ENCODE assay signal across 35 cellular contexts in genomic region chr15:65339436-65339835, GRCh38. TPM values are rescaled to one million over a fixed set of nuclear protein-coding genes. Genes with fewer than 3 reads are reported as not detected.
DNase-seq lines count a peak whose midpoint lies in the region; ATAC-seq and TF ChIP-seq lines count a peak whose summit lies in the region.
"Had no signal": no experiment of that assay in that cellular context is flagged by ENCODE, and none has a peak within 500 bp of the region (broad histone marks: within the 10 kb centered on the region; RNA-seq: fewer than 3 reads in every experiment).

No MANE protein-coding gene starts in this region.

- H3K27me3 ChIP-seq in DOHH2 (ENCODE audit: control insufficient read depth, low read length): peaks cover 17% of the 10 kb centered on the region
- H3K27me3 ChIP-seq in neuronal stem cell (ENCODE audit: control insufficient read depth in 3 of 3, insufficient read depth in 3 of 3, low read depth in 1 of 3, low read length in 3 of 3): no peaks in the 10 kb centered on the region
- no peaks in the 10 kb centered on the region for H3K27me3 ChIP-seq in Peyer's patch
- H3K27me3 ChIP-seq: body of pancreas, right atrium auricular region, testis, uterus had no signal

- DNase-seq in glutamatergic neuron (peak; percentile 4), neuronal stem cell (ENCODE audit: low spot score) (no peak), KG1 (lab: John Stamatoyannopoulos, UW) (no peak), Peyer's patch (no peak), NCI-H2029 treated with DMSO at 0.1 percent for 48 hours (lab: John Stamatoyannopoulos, UW) (no peak)
- DNase-seq: activated CD4-positive, alpha-beta T cell treated with anti-CD3 and anti-CD28 coated beads, Interleukin-2, amount 50 U/mL, for 48 hours; activated CD4-positive, CD25-positive, alpha-beta regulatory T cell treated with anti-CD3 and anti-CD28 coated beads, Interleukin-2, amount 50 U/mL, for 72 hours; activated naive CD4-positive, alpha-beta T cell treated with anti-CD3 and anti-CD28 coated beads for 36 hours; AML-193; body of pancreas; CD4-positive, alpha-beta memory T cell; HCEC 1CT; hypothalamus; left cardiac atrium; NCI-H1105 treated with DMSO at 0.1 percent for 48 hours; NCI-H1930; stimulated activated CD8-positive, alpha-beta memory T cell treated with anti-CD3 and anti-CD28 coated beads, Interleukin-4, amount 100 ng/mL, for 48 hours; testis; uterus had no signal

- H2AFZ ChIP-seq in neuronal stem cell (ENCODE audit: low read length): no peak overlapping the region

- WGBS in neuronal stem cell (ENCODE audit: extremely low coverage in 2 of 2, insufficient read length in 2 of 2, insufficient replicate concordance in 1 of 2), 2 donors: no CpG with 5 or more reads among the region's 5 CpGs

- H3K79me2 ChIP-seq in DOHH2 (ENCODE audit: control insufficient read depth, low read length): no peaks in the 10 kb centered on the region

- peak overlapping the region; percentile 100 for H3K27ac Mint-ChIP-seq in glutamatergic neuron (ENCODE audit: unreplicated experiment)
- H3K27ac Mint-ChIP-seq: activated naive CD4-positive, alpha-beta T cell treated with anti-CD3 and anti-CD28 coated beads for 36 hours; CD4-positive, alpha-beta memory T cell; IgD-negative memory B cell; stimulated activated naive CD8-positive, alpha-beta T cell treated with anti-CD3 and anti-CD28 coated beads, Interleukin-15, Interleukin-2, amounts not matched to agents 100 ng/mL and 50 ng/mL, for 24 hours; T-helper 1 cell treated with Interleukin-12 subunit alpha and Interleukin-12 subunit beta and Interleukin-4 antibody, amounts not matched to agents 30 μg/mL and 1 μg/mL, for 36 hours had no signal

- H3K4me1 ChIP-seq in DOHH2 (ENCODE audit: control insufficient read depth, low read length) (peaks cover 46% of the 10 kb centered on the region), neuronal stem cell (ENCODE audit: control insufficient read depth in 2 of 2, insufficient read depth in 1 of 2, low read depth in 1 of 2, low read length in 2 of 2) (peaks cover 46 to 47% of the 10 kb centered on the region in 2 donors), Peyer's patch (peaks cover 0 to 6% (median 0%) of the 10 kb centered on the region in 4 donors)
- H3K4me1 ChIP-seq: body of pancreas, gastroesophageal sphincter, right atrium auricular region, uterus had no signal

- no peaks in the 10 kb centered on the region for H3K9me2 ChIP-seq in DOHH2 (replicated peaks; ENCODE audit: control insufficient read depth, low read length)

- peaks cover 42% of the 10 kb centered on the region for H3K27me3 Mint-ChIP-seq in glutamatergic neuron (ENCODE audit: unreplicated experiment)

- H3K4me2 ChIP-seq in DOHH2 (ENCODE audit: low read length): peak overlapping the region; percentile 45
- H3K4me2 ChIP-seq in neuronal stem cell (ENCODE audit: insufficient read depth, low read length, poor library complexity, severe bottlenecking): no peak overlapping the region

- no peak for ATAC-seq in HG03196 (IDR thresholded peaks at IDR 0.05; ENCODE audit: unreplicated experiment)
- ATAC-seq: body of pancreas, gastroesophageal sphincter, left cardiac atrium had no signal

- peak overlapping the region; percentile 7 for H2BK15ac ChIP-seq in neuronal stem cell (ENCODE audit: low read length)

- H2BK5ac ChIP-seq in neuronal stem cell (ENCODE audit: low read length): no peak overlapping the region

- no peak overlapping the region for H3K18ac ChIP-seq in neuronal stem cell (ENCODE audit: low read length)

- no peak overlapping the region for H4K91ac ChIP-seq in neuronal stem cell (ENCODE audit: low read depth, low read length, poor library complexity)

- H3K36me3 Mint-ChIP-seq in glutamatergic neuron (ENCODE audit: unreplicated experiment): no peaks in the 10 kb centered on the region
- H3K36me3 Mint-ChIP-seq: CD4-positive, alpha-beta memory T cell had no signal

- no peak for TF ChIP-seq POLR2A in Peyer's patch (IDR thresholded peaks at IDR 0.05)

- H3K4me3 Mint-ChIP-seq in glutamatergic neuron (ENCODE audit: unreplicated experiment): peak overlapping the region; percentile 66
- H3K4me3 Mint-ChIP-seq: activated naive CD4-positive, alpha-beta T cell treated with anti-CD3 and anti-CD28 coated beads for 36 hours; CD4-positive, alpha-beta memory T cell; stimulated activated naive CD8-positive, alpha-beta T cell treated with anti-CD3 and anti-CD28 coated beads, Interleukin-15, Interleukin-2, amounts not matched to agents 100 ng/mL and 50 ng/mL, for 24 hours; T-helper 1 cell treated with Interleukin-12 subunit alpha and Interleukin-12 subunit beta and Interleukin-4 antibody, amounts not matched to agents 30 μg/mL and 1 μg/mL, for 36 hours had no signal

- peak overlapping the region; percentile 0 for H2AK5ac ChIP-seq in neuronal stem cell (ENCODE audit: low read depth, low read length)

- 0 out of 2 replicates have a peak, but pooled peaks cover 5% of the 10 kb centered on the region for H3F3A ChIP-seq in DOHH2 (ENCODE audit: control insufficient read depth, insufficient read depth)

- H3K36me3 ChIP-seq in DOHH2 (ENCODE audit: control insufficient read depth, low read length): no peaks in the 10 kb centered on the region
- H3K36me3 ChIP-seq in neuronal stem cell (replicated peaks in 1 of 2; ENCODE audit: control insufficient read depth in 2 of 2, insufficient read depth in 2 of 2, low read length in 2 of 2): peaks cover 0 to 26% of the 10 kb centered on the region in 2 donors
- H3K36me3 ChIP-seq in Peyer's patch: no peaks in the 10 kb centered on the region
- H3K36me3 ChIP-seq: gastroesophageal sphincter, right atrium auricular region, uterus had no signal

- H2BK120ac ChIP-seq in neuronal stem cell (ENCODE audit: low read depth, low read length): no peak overlapping the region

- H3K9ac ChIP-seq in neuronal stem cell (ENCODE audit: low read depth, low read length, poor library complexity): no peak overlapping the region

- peaks cover 69% of the 10 kb centered on the region for H3K4me1 Mint-ChIP-seq in glutamatergic neuron (ENCODE audit: low read depth, unreplicated experiment)
- H3K4me1 Mint-ChIP-seq: CD4-positive, alpha-beta memory T cell had no signal

- no peak overlapping the region for H3K14ac ChIP-seq in neuronal stem cell (ENCODE audit: low read length)

- H3K9me3 ChIP-seq in DOHH2 (ENCODE audit: control insufficient read depth, insufficient read depth, low read length): no peaks in the 10 kb centered on the region
- no peaks in the 10 kb centered on the region for H3K9me3 ChIP-seq in neuronal stem cell (replicated peaks in 1 of 2; ENCODE audit: control insufficient read depth in 2 of 2, insufficient read depth in 1 of 2, low read depth in 1 of 2, low read length in 2 of 2)
- H3K9me3 ChIP-seq in Peyer's patch: no peaks in the 10 kb centered on the region
- H3K9me3 ChIP-seq: body of pancreas, gastroesophageal sphincter, right atrium auricular region, testis, uterus had no signal

- H2BK12ac ChIP-seq in neuronal stem cell (ENCODE audit: low read length): no peak overlapping the region

- H3K23ac ChIP-seq in neuronal stem cell (ENCODE audit: low read depth, low read length, poor library complexity): no peak overlapping the region

- peaks cover 24% of the 10 kb centered on the region for H3K9me3 Mint-ChIP-seq in glutamatergic neuron (ENCODE audit: unreplicated experiment)
- H3K9me3 Mint-ChIP-seq: activated naive CD4-positive, alpha-beta T cell treated with anti-CD3 and anti-CD28 coated beads for 36 hours; stimulated activated naive CD8-positive, alpha-beta T cell treated with anti-CD3 and anti-CD28 coated beads, Interleukin-15, Interleukin-2, amounts not matched to agents 100 ng/mL and 50 ng/mL, for 24 hours; T-helper 1 cell treated with Interleukin-12 subunit alpha and Interleukin-12 subunit beta and Interleukin-4 antibody, amounts not matched to agents 30 μg/mL and 1 μg/mL, for 36 hours had no signal

- TF ChIP-seq CTCF in DOHH2 (IDR thresholded peaks at IDR 0.05; ENCODE audit: low read depth, low read length, poor library complexity, severe bottlenecking) (no peak), VCaP (conservative IDR thresholded peaks at IDR 0.05) (no peak), glutamatergic neuron (IDR thresholded peaks at IDR 0.05; ENCODE audit: partially characterized antibody, unreplicated experiment) (no peak), Peyer's patch (IDR thresholded peaks at IDR 0.05) (no peak)

- H3K4me3 ChIP-seq in DOHH2 (ENCODE audit: low read length): no peak overlapping the region
- no peak overlapping the region for H3K4me3 ChIP-seq in neuronal stem cell (ENCODE audit: low read length in 2 of 2)
- no peak overlapping the region for H3K4me3 ChIP-seq in Peyer's patch
- H3K4me3 ChIP-seq: body of pancreas, gastroesophageal sphincter, lung, right atrium auricular region, SK-N-MC, testis, uterus had no signal

- no peak overlapping the region for H3K27ac ChIP-seq in DOHH2 (ENCODE audit: low read depth, low read length)
- peak overlapping the region; percentile 33; the same call in 1 of the 2 replicates for H3K27ac ChIP-seq in VCaP
- H3K27ac ChIP-seq in neuronal stem cell (replicated peaks; ENCODE audit: low read length): no peak overlapping the region
- no peak overlapping the region for H3K27ac ChIP-seq in Peyer's patch
- H3K27ac ChIP-seq: body of pancreas, gastroesophageal sphincter, right atrium auricular region, SK-N-MC, testis, uterus had no signal

- no peak overlapping the region for H3K4ac ChIP-seq in neuronal stem cell (ENCODE audit: low read length)

- H4K8ac ChIP-seq in neuronal stem cell (ENCODE audit: low read depth, low read length): no peak overlapping the region

- no peaks in the 10 kb centered on the region for H4K20me1 ChIP-seq in DOHH2 (ENCODE audit: control insufficient read depth, insufficient read depth, low read depth, low read length)

- H3K79me1 ChIP-seq in neuronal stem cell (ENCODE audit: low read depth, low read length): peaks cover 4% of the 10 kb centered on the region

RNA-seq across cellular contexts. Expression of gene RNU5B-1, which starts 35.0 kb away (rescaled TPM):
- total RNA-seq in glutamatergic neuron (ENCODE audit: unreplicated experiment) (not detected), Peyer's patch (not detected)
- polyA plus RNA-seq in neuronal stem cell (2013, experiment 1 of 2): not detected
- not detected for polyA plus RNA-seq in neuronal stem cell (2013, experiment 2 of 2)
- total RNA-seq: A673; activated naive CD4-positive, alpha-beta T cell treated with anti-CD3 and anti-CD28 coated beads for 36 hours; body of pancreas; cerebellum; fibroblast of lung; gastroesophageal sphincter; MCF 10A; right atrium auricular region; testis had no signal
- polyA plus RNA-seq: adipose tissue; CD4-positive, alpha-beta memory T cell; fibroblast of lung; IgD-negative memory B cell; lung; neural cell had no signal

RNA-seq across cellular contexts. Expression of gene IGDCC3, which starts 38.4 kb away (rescaled TPM):
- total RNA-seq in glutamatergic neuron (ENCODE audit: unreplicated experiment): 342 TPM
- polyA plus RNA-seq in neuronal stem cell (2013, experiment 1 of 2): 69.2 TPM
- 70.9 TPM for polyA plus RNA-seq in neuronal stem cell (2013, experiment 2 of 2)
- not detected for total RNA-seq in Peyer's patch
- total RNA-seq: activated naive CD4-positive, alpha-beta T cell treated with anti-CD3 and anti-CD28 coated beads for 36 hours; body of pancreas; CD4-positive, alpha-beta memory T cell; fibroblast of lung; MCF 10A; right atrium auricular region had no signal
- polyA plus RNA-seq: CD4-positive, alpha-beta memory T cell; IgD-negative memory B cell; lung had no signal

RNA-seq across cellular contexts. Expression of gene RNU5A-1, which starts 43.6 kb away (rescaled TPM):
- total RNA-seq in glutamatergic neuron (ENCODE audit: unreplicated experiment) (not detected), Peyer's patch (not detected)
- polyA plus RNA-seq in neuronal stem cell (2013, experiment 1 of 2): not detected
- not detected for polyA plus RNA-seq in neuronal stem cell (2013, experiment 2 of 2)
- total RNA-seq: A673; activated naive CD4-positive, alpha-beta T cell treated with anti-CD3 and anti-CD28 coated beads for 36 hours; body of pancreas; CD4-positive, alpha-beta memory T cell; cerebellum; fibroblast of lung; gastroesophageal sphincter; left cardiac atrium; lung; MCF 10A; right atrium auricular region; testis; uterus had no signal
- polyA plus RNA-seq: adipose tissue; CD4-positive, alpha-beta memory T cell; fibroblast of lung; IgD-negative memory B cell; lung; neural cell had no signal

RNA-seq across cellular contexts. Expression of gene PARP16, which starts 52.8 kb away (rescaled TPM):
- total RNA-seq in glutamatergic neuron (ENCODE audit: unreplicated experiment) (6.8 TPM), Peyer's patch (10 to 100 TPM in 1 of 4 donors, 1 to 10 TPM in 3; 7.0 to 23.1 (median 8.1) TPM)
- polyA plus RNA-seq in neuronal stem cell (2013, experiment 1 of 2): 11.4 TPM
- 12.0 TPM for polyA plus RNA-seq in neuronal stem cell (2013, experiment 2 of 2)

Comparison
In these comparisons a context has a peak if more than half of its experiments do, and no peak if none do; other contexts are left out.
1. RNA of gene RNU5B-1, which starts 35.0 kb away (total RNA-seq): not detected in glutamatergic neuron (single experiment); not detected in Peyer's patch; every median in the first group is over 10 times any median in the second.
2. RNA of gene IGDCC3, which starts 38.4 kb away (total RNA-seq): 342 TPM in glutamatergic neuron (single experiment); not detected in Peyer's patch; every median in the first group is over 100 times any median in the second.